Comparison of ENCODE assay signal across 1 cellular context in genomic region chr17:74417178-74418045, GRCh38.
TF ChIP-seq lines count a peak whose summit lies in the region.

No MANE protein-coding gene starts in this region.

TF ChIP-seq in HepG2, 621 proteins besides CTCF, POLR2A, EP300 and RAD21 (continued from another document and continues in another):
- TF ChIP-seq ZBTB37 (CRISPR knock-in tag; IDR thresholded peaks at IDR 0.05) (no peak), RFXANK (CRISPR knock-in tag; IDR thresholded peaks at IDR 0.05) (no peak), HNRNPL (IDR thresholded peaks at IDR 0.05; ENCODE audit: low read depth, low read length) (no peak), MED13 (CRISPR knock-in tag; IDR thresholded peaks at IDR 0.05) (no peak), NFYC (CRISPR knock-in tag; IDR thresholded peaks at IDR 0.05) (peak; percentile 34; the same call in 1 of the 2 replicates), PRDM4 (CRISPR knock-in tag; IDR thresholded peaks at IDR 0.05; ENCODE audit: borderline replicate concordance) (no peak), TFAP4 (IDR thresholded peaks at IDR 0.05; ENCODE audit: borderline replicate concordance, low read depth) (peak; percentile 88; the same call in 1 of the 2 replicates), ZNF124 (CRISPR knock-in tag; IDR thresholded peaks at IDR 0.05) (peak; percentile 82; the same call in 1 of the 2 replicates), PAWR (CRISPR knock-in tag; IDR thresholded peaks at IDR 0.05; ENCODE audit: borderline replicate concordance) (no peak), ZNF331 (CRISPR knock-in tag; IDR thresholded peaks at IDR 0.05) (peak; percentile 93), HNRNPUL1 (IDR thresholded peaks at IDR 0.05; ENCODE audit: low read depth, low read length) (no peak), ZFP1 (CRISPR knock-in tag; IDR thresholded peaks at IDR 0.05) (no peak; the same call in 1 of the 2 replicates), TSC22D2 (CRISPR knock-in tag; IDR thresholded peaks at IDR 0.05; ENCODE audit: borderline replicate concordance) (peak; percentile 24; the same call in 1 of the 2 replicates), ZBTB7A (CRISPR knock-in tag; IDR thresholded peaks at IDR 0.05) (no peak), MEIS2 (CRISPR knock-in tag; IDR thresholded peaks at IDR 0.05) (peak; percentile 64; the same call in 1 of the 2 replicates), CAMTA2 (CRISPR knock-in tag; IDR thresholded peaks at IDR 0.05; ENCODE audit: borderline replicate concordance) (no peak), DPF2 (CRISPR knock-in tag; IDR thresholded peaks at IDR 0.05; ENCODE audit: borderline replicate concordance, low read depth) (no peak), ZSCAN31 (CRISPR knock-in tag; IDR thresholded peaks at IDR 0.05; ENCODE audit: low read depth) (peak; percentile 71; the same call in 1 of the 2 replicates), TARDBP (CRISPR knock-in tag; IDR thresholded peaks at IDR 0.05) (peak; percentile 97), THAP9 (CRISPR knock-in tag; IDR thresholded peaks at IDR 0.05; ENCODE audit: borderline replicate concordance) (0 out of 2 replicates have a peak, but pooled peaks have one; percentile 68), HOXA5 (CRISPR knock-in tag; IDR thresholded peaks at IDR 0.05) (no peak), ZNF75D (CRISPR knock-in tag; IDR thresholded peaks at IDR 0.05; ENCODE audit: borderline replicate concordance) (no peak), CBX2 (IDR thresholded peaks at IDR 0.05; ENCODE audit: low read depth, low read length) (no peak), CBX2 (CRISPR knock-in tag; IDR thresholded peaks at IDR 0.05; ENCODE audit: low read depth) (no peak; the same call in 1 of the 2 replicates), HNRNPK (IDR thresholded peaks at IDR 0.05; ENCODE audit: low read depth, low read length, poor library complexity, severe bottlenecking) (no peak), THAP11 (CRISPR knock-in tag; IDR thresholded peaks at IDR 0.05) (no peak; the same call in 1 of the 2 replicates), ZFP36L2 (CRISPR knock-in tag; IDR thresholded peaks at IDR 0.05) (no peak), FOXP4 (CRISPR knock-in tag; IDR thresholded peaks at IDR 0.05) (peak; percentile 56; the same call in 1 of the 2 replicates), ZNF296 (CRISPR knock-in tag; conservative IDR thresholded peaks at IDR 0.05) (no peak), ZMYM2 (CRISPR knock-in tag; IDR thresholded peaks at IDR 0.05) (peak; percentile 69; the same call in 1 of the 2 replicates), ATF1 (CRISPR knock-in tag; IDR thresholded peaks at IDR 0.05) (no peak), PAF1 (CRISPR knock-in tag; IDR thresholded peaks at IDR 0.05) (no peak), BATF2 (CRISPR knock-in tag; IDR thresholded peaks at IDR 0.05) (no peak), SKI (IDR thresholded peaks at IDR 0.05; ENCODE audit: partially characterized antibody) (no peak), ZNF414 (CRISPR knock-in tag; IDR thresholded peaks at IDR 0.05) (peak; percentile 71; the same call in 1 of the 2 replicates), ZNF713 (CRISPR knock-in tag; IDR thresholded peaks at IDR 0.05) (peak; percentile 64; the same call in 1 of the 2 replicates), FOXJ3 (CRISPR knock-in tag; IDR thresholded peaks at IDR 0.05; ENCODE audit: borderline replicate concordance) (no peak), PAX8 (CRISPR knock-in tag; IDR thresholded peaks at IDR 0.05; ENCODE audit: borderline replicate concordance) (no peak), ZNF556 (CRISPR knock-in tag; IDR thresholded peaks at IDR 0.05; ENCODE audit: borderline replicate concordance) (no peak), ELF4 (CRISPR knock-in tag; IDR thresholded peaks at IDR 0.05; ENCODE audit: borderline replicate concordance) (no peak), TEAD2 (CRISPR knock-in tag; IDR thresholded peaks at IDR 0.05) (no peak), PATZ1 (CRISPR knock-in tag; IDR thresholded peaks at IDR 0.05) (peak; percentile 68), STAG1 (CRISPR knock-in tag; IDR thresholded peaks at IDR 0.05) (no peak; the same call in 1 of the 2 replicates), ZMYM3 (CRISPR knock-in tag; IDR thresholded peaks at IDR 0.05) (peak; percentile 99), ZNF362 (CRISPR knock-in tag; IDR thresholded peaks at IDR 0.05; ENCODE audit: borderline replicate concordance) (no peak; the same call in 1 of the 2 replicates), CREBL2 (CRISPR knock-in tag; IDR thresholded peaks at IDR 0.05; ENCODE audit: borderline replicate concordance) (no peak), NFIC (IDR thresholded peaks at IDR 0.05; ENCODE audit: low read length) (no peak), KMT2B (CRISPR knock-in tag; IDR thresholded peaks at IDR 0.05) (no peak), ZNF251 (CRISPR knock-in tag; IDR thresholded peaks at IDR 0.05) (no peak), MTF2 (CRISPR knock-in tag; IDR thresholded peaks at IDR 0.05; ENCODE audit: borderline replicate concordance) (no peak), IRF2 (CRISPR knock-in tag; IDR thresholded peaks at IDR 0.05) (peak; percentile 65; the same call in 1 of the 2 replicates), ZBTB3 (CRISPR knock-in tag; IDR thresholded peaks at IDR 0.05; ENCODE audit: borderline replicate concordance, low read depth) (no peak), MZF1 (CRISPR knock-in tag; IDR thresholded peaks at IDR 0.05; ENCODE audit: borderline replicate concordance) (peak; percentile 71; the same call in 1 of the 2 replicates), HCFC1 (IDR thresholded peaks at IDR 0.05; ENCODE audit: low read depth, low read length) (no peak), ZNF878 (CRISPR knock-in tag; IDR thresholded peaks at IDR 0.05) (no peak), NFYB (CRISPR knock-in tag; IDR thresholded peaks at IDR 0.05) (no peak), ZNF335 (CRISPR knock-in tag; IDR thresholded peaks at IDR 0.05) (0 out of 2 replicates have a peak, but pooled peaks have one; percentile 21), NCOA2 (CRISPR knock-in tag; IDR thresholded peaks at IDR 0.05) (peak; percentile 11; the same call in 1 of the 2 replicates), KLF6 (CRISPR knock-in tag; IDR thresholded peaks at IDR 0.05) (no peak), ZNF607 (CRISPR knock-in tag; IDR thresholded peaks at IDR 0.05; ENCODE audit: borderline replicate concordance) (no peak), NR2F6 (IDR thresholded peaks at IDR 0.05) (0 out of 2 replicates have a peak, but pooled peaks have one; percentile 16), NR2F6 (CRISPR knock-in tag; IDR thresholded peaks at IDR 0.05) (peak; percentile 65; the same call in 1 of the 2 replicates), BORCS8-MEF2B (CRISPR knock-in tag; IDR thresholded peaks at IDR 0.05) (peak; percentile 53; the same call in 1 of the 2 replicates)
